ENCODE assay signal across 11 cellular contexts in genomic region chr2:148814853-148815419, GRCh38.
A peak's percentile ranks its signal among the peaks of the same experiment; 100 is the strongest.
DNase-seq lines count a peak whose midpoint lies in the region; ATAC-seq and TF ChIP-seq lines count a peak whose summit lies in the region.
"Had no signal": no experiment of that assay in that cellular context is flagged by ENCODE, and none has a peak within 500 bp of the region (broad histone marks: within the 10 kb centered on the region; RNA-seq: fewer than 3 reads in every experiment).

No MANE protein-coding gene starts in this region.

- ATAC-seq in stimulated activated naive CD8-positive, alpha-beta T cell treated with anti-CD3 and anti-CD28 coated beads, Interleukin-15, amount 100 ng/mL, for 72 hours = no peak
- ATAC-seq in T-cell (replicated peaks in 1 of 4) (no peak), GM21529 (IDR thresholded peaks at IDR 0.05; ENCODE audit: unreplicated experiment) (no peak)

- H3K4me3 Mint-ChIP-seq in stimulated activated naive CD8-positive, alpha-beta T cell treated with anti-CD3 and anti-CD28 coated beads, Interleukin-15, Interleukin-2, amounts not matched to agents 100 ng/mL and 50 ng/mL, for 24 hours = no peak overlapping the region
- no peak overlapping the region for H3K4me3 Mint-ChIP-seq in stimulated activated naive CD8-positive, alpha-beta T cell treated with anti-CD3 and anti-CD28 coated beads, Interleukin-15, amount 100 ng/mL, for 72 hours
- H3K4me3 Mint-ChIP-seq in T-cell = no peak overlapping the region

- H3K36me3 ChIP-seq in mesendoderm (ENCODE audit: control insufficient read depth, insufficient read depth, low read length) = no peaks in the 10 kb centered on the region

- no peak overlapping the region for H3K9ac ChIP-seq in mesendoderm (ENCODE audit: low read length)

- no peak overlapping the region for H3K23ac ChIP-seq in mesendoderm (ENCODE audit: low read length)

- peak overlapping the region; percentile 60 for H3K27ac Mint-ChIP-seq in stimulated activated naive CD8-positive, alpha-beta T cell treated with anti-CD3 and anti-CD28 coated beads, Interleukin-15, Interleukin-2, amounts not matched to agents 100 ng/mL and 50 ng/mL, for 24 hours
- peak overlapping the region in 1 of 2 donors; percentile 19 for H3K27ac Mint-ChIP-seq in stimulated activated naive CD8-positive, alpha-beta T cell treated with anti-CD3 and anti-CD28 coated beads, Interleukin-15, amount 100 ng/mL, for 72 hours
- H3K27ac Mint-ChIP-seq in T-cell = no peak overlapping the region

- H3K4me2 ChIP-seq in mesendoderm (ENCODE audit: low read length) = no peak overlapping the region

- no peaks in the 10 kb centered on the region for H3K27me3 ChIP-seq in mesendoderm (ENCODE audit: insufficient read depth, low read length, poor library complexity)

- peaks cover 4% of the 10 kb centered on the region for H3K4me1 ChIP-seq in mesendoderm (ENCODE audit: control insufficient read depth, low read depth, low read length)

- no peak overlapping the region for H3K18ac ChIP-seq in mesendoderm (ENCODE audit: low read length)

- in situ Hi-C loops in astrocyte of the spinal cord (cut with HindIII; ENCODE audit: low sequenced_read_pairs) = no loop called here

- DNase-seq in stimulated activated naive CD8-positive, alpha-beta T cell treated with anti-CD3 and anti-CD28 coated beads, Interleukin-15, amount 100 ng/mL, for 72 hours = no peak
- peak; percentile 20 for DNase-seq in astrocyte of the spinal cord (ENCODE audit: low read depth, low spot score)
- DNase-seq in mesendoderm = no peak
- DNase-seq in T-cell = no peak
- DNase-seq in NCI-H69 (lab: John Stamatoyannopoulos, UW) = no peak
- DNase-seq in D341Med (ENCODE audit: low spot score) = no peak
- DNase-seq: activated gamma-delta T cell treated with Interleukin-2 at 50 U/mL for 16 hours; effector CD4-positive, alpha-beta T cell; NCI-H1417 treated with DMSO at 0.1 percent for 48 hours had no signal

- no peak overlapping the region for H4K5ac ChIP-seq in mesendoderm (ENCODE audit: low read length)

- CTCF ChIA-PET in T-cell (lab: Charles Lee) = interaction anchor here in 1 of 2 donors (0.6 kb wide), 1 partner anchor 12 kb away, joined by 3 read pairs; no protein-coding TSS in a partner anchor

- no peak for TF ChIP-seq CTCF in astrocyte of the spinal cord (IDR thresholded peaks at IDR 0.05; ENCODE audit: low read depth, low read length)

- H3K4ac ChIP-seq in mesendoderm (ENCODE audit: low read depth, low read length) = no peak overlapping the region

- no peaks in the 10 kb centered on the region for H3K36me3 Mint-ChIP-seq in stimulated activated naive CD8-positive, alpha-beta T cell treated with anti-CD3 and anti-CD28 coated beads, Interleukin-15, Interleukin-2, amounts not matched to agents 100 ng/mL and 50 ng/mL, for 24 hours (ENCODE audit: low read depth)
- no peaks in the 10 kb centered on the region for H3K36me3 Mint-ChIP-seq in T-cell

- H3K79me2 ChIP-seq in mesendoderm (ENCODE audit: control insufficient read depth, insufficient read depth, low read length) = no peaks in the 10 kb centered on the region

- H2BK5ac ChIP-seq in mesendoderm (ENCODE audit: low read length) = no peak overlapping the region

- H2BK15ac ChIP-seq in mesendoderm (replicated peaks; ENCODE audit: low read depth) = no peak overlapping the region

- no peaks in the 10 kb centered on the region for H3K9me3 Mint-ChIP-seq in stimulated activated naive CD8-positive, alpha-beta T cell treated with anti-CD3 and anti-CD28 coated beads, Interleukin-15, Interleukin-2, amounts not matched to agents 100 ng/mL and 50 ng/mL, for 24 hours
- peaks cover 0 to 6% of the 10 kb centered on the region in 2 donors for H3K9me3 Mint-ChIP-seq in stimulated activated naive CD8-positive, alpha-beta T cell treated with anti-CD3 and anti-CD28 coated beads, Interleukin-15, amount 100 ng/mL, for 72 hours
- no peaks in the 10 kb centered on the region for H3K9me3 Mint-ChIP-seq in T-cell

- H3K56ac ChIP-seq in mesendoderm (ENCODE audit: low read length) = peak overlapping the region; percentile 7

- no peak overlapping the region for H3K27ac ChIP-seq in mesendoderm (ENCODE audit: low read depth, low read length)

- no peak overlapping the region for H2AK5ac ChIP-seq in mesendoderm (ENCODE audit: low read length)

- no peak overlapping the region for H3K4me3 ChIP-seq in astrocyte of the spinal cord (ENCODE audit: low read depth, low read length)
- no peak overlapping the region for H3K4me3 ChIP-seq in mesendoderm (ENCODE audit: low read length)

- no peaks in the 10 kb centered on the region for H3K79me1 ChIP-seq in mesendoderm (ENCODE audit: low read length)

- peaks cover 31% of the 10 kb centered on the region for H3K27me3 Mint-ChIP-seq in stimulated activated naive CD8-positive, alpha-beta T cell treated with anti-CD3 and anti-CD28 coated beads, Interleukin-15, Interleukin-2, amounts not matched to agents 100 ng/mL and 50 ng/mL, for 24 hours
- peaks cover 21% of the 10 kb centered on the region for H3K27me3 Mint-ChIP-seq in stimulated activated naive CD8-positive, alpha-beta T cell treated with anti-CD3 and anti-CD28 coated beads, Interleukin-15, amount 100 ng/mL, for 72 hours
- H3K27me3 Mint-ChIP-seq in T-cell = peaks cover 2 to 21% of the 10 kb centered on the region in 2 donors

- no peak overlapping the region for H2BK120ac ChIP-seq in mesendoderm (ENCODE audit: low read depth, low read length)

- H4K8ac ChIP-seq in mesendoderm (ENCODE audit: low read depth, low read length) = no peak overlapping the region

- POLR2A ChIA-PET in T-cell (lab: Charles Lee) = interaction anchor here (0.6 to 0.7 kb wide), 4 partner anchors 39 to 1687 kb away, joined by 3 to 10 read pairs (median 4); no protein-coding TSS in a partner anchor

- WGBS in mesendoderm (ENCODE audit: extremely low coverage, insufficient coverage, low lambda C conversion rate) = no CpG with 5 or more reads among the region's 7 CpGs

- H3K4me1 Mint-ChIP-seq in stimulated activated naive CD8-positive, alpha-beta T cell treated with anti-CD3 and anti-CD28 coated beads, Interleukin-15, Interleukin-2, amounts not matched to agents 100 ng/mL and 50 ng/mL, for 24 hours (ENCODE audit: low read depth) = peaks cover 31% of the 10 kb centered on the region
- H3K4me1 Mint-ChIP-seq in stimulated activated naive CD8-positive, alpha-beta T cell treated with anti-CD3 and anti-CD28 coated beads, Interleukin-15, amount 100 ng/mL, for 72 hours = peaks cover 13% of the 10 kb centered on the region
- peaks cover 9 to 26% (median 20%) of the 10 kb centered on the region in 3 donors for H3K4me1 Mint-ChIP-seq in T-cell
